28 cellular contexts compared by ENCODE assay signal in the genomic region with DNA sequence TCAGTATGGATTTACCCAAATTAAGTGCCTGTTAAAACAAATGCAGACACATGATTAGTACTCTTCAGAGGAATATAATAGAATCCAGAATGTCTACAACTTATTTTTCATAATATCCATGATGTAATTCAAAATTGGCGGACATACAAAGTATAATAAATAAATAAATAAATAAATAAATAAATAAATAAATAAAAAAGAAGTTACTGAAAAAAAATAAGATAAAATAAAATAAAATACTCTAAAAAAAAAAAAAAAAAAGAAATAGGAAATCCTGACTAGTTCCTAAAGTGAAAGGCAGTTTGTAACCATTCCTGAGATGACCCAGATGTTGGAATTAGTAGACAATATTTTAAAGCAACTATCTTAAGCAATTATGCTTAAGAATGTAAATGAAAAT.
"Had no signal": no experiment of that assay in that cellular context is flagged by ENCODE, and none has a peak within 500 bp of the region (broad histone marks: within the 10 kb centered on the region; RNA-seq: fewer than 3 reads in every experiment).

No MANE protein-coding gene starts in this region.

- H3K9me3 ChIP-seq: ascending aorta, colonic mucosa, gastrocnemius medialis had no signal

- H3K27ac ChIP-seq: ascending aorta, breast epithelium, cardiac muscle cell, colonic mucosa, gastrocnemius medialis, heart left ventricle had no signal

- H3K27me3 ChIP-seq: ascending aorta, breast epithelium, cardiac muscle cell, colonic mucosa, gastrocnemius medialis, heart left ventricle had no signal

- H3K36me3 ChIP-seq: ascending aorta, breast epithelium, cardiac muscle cell, colonic mucosa, gastrocnemius medialis, heart left ventricle had no signal

- H3K27ac Mint-ChIP-seq: activated CD4-positive, alpha-beta memory T cell treated with anti-CD3 and anti-CD28 coated beads, Interleukin-2, amount 10 ng/mL, durations not matched to agents 7 days and 5 days; activated CD4-positive, alpha-beta T cell treated with anti-CD3 and anti-CD28 coated beads, Interleukin-2, amount 10 ng/mL, durations not matched to agents 7 days and 5 days; activated naive CD4-positive, alpha-beta T cell treated with anti-CD3 and anti-CD28 coated beads, Interleukin-2, amount 10 ng/mL, durations not matched to agents 7 days and 5 days; activated naive CD4-positive, alpha-beta T cell treated with anti-CD3 and anti-CD28 coated beads, Interleukin-2, amount 50 U/mL, for 72 hours; activated naive CD8-positive, alpha-beta T cell treated with anti-CD3 and anti-CD28 coated beads, Interleukin-2, amount 10 ng/mL, durations not matched to agents 7 days and 5 days; activated T-cell treated with anti-CD3 and anti-CD28 coated beads, Interleukin-2, amount 50 U/mL, for 24 hours; activated T-cell treated with anti-CD3 and anti-CD28 coated beads, Interleukin-2, amount 50 U/mL, for 72 hours; brain had no signal

- DNase-seq: activated CD4-positive, alpha-beta memory T cell treated with anti-CD3 and anti-CD28 coated beads, Interleukin-2, amount 10 ng/mL, durations not matched to agents 7 days and 5 days; activated CD4-positive, alpha-beta T cell treated with anti-CD3 and anti-CD28 coated beads for 1 hour; activated CD4-positive, alpha-beta T cell treated with anti-CD3 and anti-CD28 coated beads for 4 hours; activated CD4-positive, alpha-beta T cell treated with anti-CD3 and anti-CD28 coated beads, Interleukin-2, amount 10 ng/mL, durations not matched to agents 7 days and 5 days; activated CD4-positive, alpha-beta T cell treated with anti-CD3 and anti-CD28 coated beads, Interleukin-2, amount 50 U/mL, for 4 hours; activated CD8-positive, alpha-beta memory T cell treated with anti-CD3 and anti-CD28 coated beads, Interleukin-2, amount 50 U/mL, for 48 hours; activated gamma-delta T cell; activated naive CD4-positive, alpha-beta T cell; activated naive CD4-positive, alpha-beta T cell treated with anti-CD3 and anti-CD28 coated beads, Interleukin-2, amount 10 ng/mL, durations not matched to agents 7 days and 5 days; activated naive CD8-positive, alpha-beta T cell treated with anti-CD3 and anti-CD28 coated beads, Interleukin-2, amount 10 ng/mL, durations not matched to agents 7 days and 5 days; activated T-cell treated with anti-CD3 and anti-CD28 coated beads for 4 hours; activated T-cell treated with anti-CD3 and anti-CD28 coated beads, Interleukin-2, amount 50 U/mL, for 24 hours; activated T-cell treated with anti-CD3 and anti-CD28 coated beads, Interleukin-2, amount 50 U/mL, for 72 hours; central memory CD4-positive, alpha-beta T cell; cerebellar nuclear complex; colonic mucosa; effector CD8-positive, alpha-beta T cell; foreskin fibroblast; gastrocnemius medialis; glutamatergic neuron; heart left ventricle; T-helper 2 cell had no signal

- H3K36me3 Mint-ChIP-seq: activated naive CD4-positive, alpha-beta T cell treated with anti-CD3 and anti-CD28 coated beads, Interleukin-2, amount 10 ng/mL, durations not matched to agents 7 days and 5 days; activated naive CD8-positive, alpha-beta T cell treated with anti-CD3 and anti-CD28 coated beads, Interleukin-2, amount 10 ng/mL, durations not matched to agents 7 days and 5 days; brain had no signal

- ATAC-seq: activated naive CD4-positive, alpha-beta T cell treated with anti-CD3 and anti-CD28 coated beads, Interleukin-2, amount 50 U/mL, for 72 hours; activated T-cell treated with anti-CD3 and anti-CD28 coated beads, Interleukin-2, amount 50 U/mL, for 72 hours; esophagus mucosa; gastrocnemius medialis; heart left ventricle had no signal

- H3K4me3 ChIP-seq: ascending aorta, breast epithelium, cardiac muscle cell, colonic mucosa, gastrocnemius medialis, heart left ventricle had no signal

- H3K4me1 Mint-ChIP-seq: activated CD4-positive, alpha-beta memory T cell treated with anti-CD3 and anti-CD28 coated beads, Interleukin-2, amount 10 ng/mL, durations not matched to agents 7 days and 5 days; activated CD4-positive, alpha-beta T cell treated with anti-CD3 and anti-CD28 coated beads, Interleukin-2, amount 10 ng/mL, durations not matched to agents 7 days and 5 days; activated naive CD4-positive, alpha-beta T cell treated with anti-CD3 and anti-CD28 coated beads, Interleukin-2, amount 10 ng/mL, durations not matched to agents 7 days and 5 days; activated naive CD8-positive, alpha-beta T cell treated with anti-CD3 and anti-CD28 coated beads, Interleukin-2, amount 10 ng/mL, durations not matched to agents 7 days and 5 days; brain had no signal

- H3K27me3 Mint-ChIP-seq: activated CD4-positive, alpha-beta memory T cell treated with anti-CD3 and anti-CD28 coated beads, Interleukin-2, amount 10 ng/mL, durations not matched to agents 7 days and 5 days; activated CD4-positive, alpha-beta T cell treated with anti-CD3 and anti-CD28 coated beads, Interleukin-2, amount 10 ng/mL, durations not matched to agents 7 days and 5 days; activated naive CD4-positive, alpha-beta T cell treated with anti-CD3 and anti-CD28 coated beads, Interleukin-2, amount 10 ng/mL, durations not matched to agents 7 days and 5 days; activated naive CD8-positive, alpha-beta T cell treated with anti-CD3 and anti-CD28 coated beads, Interleukin-2, amount 10 ng/mL, durations not matched to agents 7 days and 5 days; activated T-cell treated with anti-CD3 and anti-CD28 coated beads, Interleukin-2, amount 50 U/mL, for 24 hours had no signal

- H3K4me1 ChIP-seq: ascending aorta, breast epithelium, colonic mucosa, gastrocnemius medialis, heart left ventricle had no signal

- H3K4me3 Mint-ChIP-seq: activated CD4-positive, alpha-beta memory T cell treated with anti-CD3 and anti-CD28 coated beads, Interleukin-2, amount 10 ng/mL, durations not matched to agents 7 days and 5 days; activated CD4-positive, alpha-beta T cell treated with anti-CD3 and anti-CD28 coated beads, Interleukin-2, amount 10 ng/mL, durations not matched to agents 7 days and 5 days; activated naive CD4-positive, alpha-beta T cell treated with anti-CD3 and anti-CD28 coated beads, Interleukin-2, amount 10 ng/mL, durations not matched to agents 7 days and 5 days; activated naive CD8-positive, alpha-beta T cell treated with anti-CD3 and anti-CD28 coated beads, Interleukin-2, amount 10 ng/mL, durations not matched to agents 7 days and 5 days; activated T-cell treated with anti-CD3 and anti-CD28 coated beads, Interleukin-2, amount 50 U/mL, for 24 hours; activated T-cell treated with anti-CD3 and anti-CD28 coated beads, Interleukin-2, amount 50 U/mL, for 72 hours; brain had no signal
